In genomic region chr2:171671867-171672266, GRCh38 we compare ENCODE assay signal across 7 cellular contexts.
"Had no signal": no experiment of that assay in that cellular context is flagged by ENCODE, and none has a peak within 500 bp of the region (broad histone marks: within the 10 kb centered on the region; RNA-seq: fewer than 3 reads in every experiment).

No MANE protein-coding gene starts in this region.

- H3K4me1 Mint-ChIP-seq: IgD-negative memory B cell had no signal

- H3K27ac Mint-ChIP-seq: IgD-negative memory B cell had no signal

- H3K9me3 ChIP-seq: HAP-1 had no signal

- H3K36me3 Mint-ChIP-seq: IgD-negative memory B cell had no signal

- H3K9me3 Mint-ChIP-seq: IgD-negative memory B cell had no signal

- H3K4me3 Mint-ChIP-seq: IgD-negative memory B cell had no signal

- ATAC-seq: HCT116 had no signal

- H3K36me3 ChIP-seq: HAP-1 had no signal

- FAIRE-seq: HTR-8/SVneo had no signal

- DNase-seq: GOT3, H7, KBM-7 had no signal

- H3K4me3 ChIP-seq: HAP-1 had no signal
